In genomic region chr3:119469378-119470189, GRCh38 we compare ENCODE assay signal across 8 cellular contexts. TPM values are rescaled to one million over a fixed set of nuclear protein-coding genes. Genes with fewer than 3 reads are reported as not detected.
A peak's percentile ranks its signal among the peaks of the same experiment; 100 is the strongest.
DNase-seq lines count a peak whose midpoint lies in the region; ATAC-seq and TF ChIP-seq lines count a peak whose summit lies in the region.

No MANE protein-coding gene starts in this region.

- DNase-seq in stimulated activated CD4-positive, alpha-beta T cell treated with anti-CD3 and anti-CD28 coated beads, Interleukin-4, amount 100 ng/mL, for 24 hours, result peak; percentile 53
- no peak for DNase-seq in stimulated activated CD4-positive, alpha-beta T cell treated with anti-CD3 and anti-CD28 coated beads, Interleukin-2, amount 100 ng/mL, for 48 hours
- DNase-seq in fibroblast of mammary gland (ENCODE audit: low read depth) (peak; percentile 36), neural progenitor cell (ENCODE audit: low spot score) (no peak), iPS-NIHi11 (ENCODE audit: low spot score) (no peak)

- H3K79me2 ChIP-seq in neural progenitor cell (ENCODE audit: low read depth), result peaks cover 14% of the 10 kb centered on the region

- no peaks in the 10 kb centered on the region for H4K20me1 ChIP-seq in neural progenitor cell (ENCODE audit: low read depth)

- peak overlapping the region; percentile 76 for H3K9ac ChIP-seq in neural progenitor cell

- H3K4me3 ChIP-seq in fibroblast of mammary gland (ENCODE audit: control insufficient read depth, low read depth, low read length) (peak overlapping the region; percentile 90), neural progenitor cell (peak overlapping the region; percentile 98)

- peaks cover 28% of the 10 kb centered on the region for H3K4me1 Mint-ChIP-seq in T-helper 1 cell treated with Interleukin-12 subunit alpha and Interleukin-12 subunit beta and Interleukin-4 antibody, amounts not matched to agents 30 μg/mL and 1 μg/mL, for 36 hours (ENCODE audit: low read depth)
- peaks cover 24% of the 10 kb centered on the region for H3K4me1 Mint-ChIP-seq in neural progenitor cell

- H2AFZ ChIP-seq in neural progenitor cell (replicated peaks), result peak overlapping the region; percentile 100

- no peak overlapping the region for H3K27ac ChIP-seq in neural progenitor cell

- peak overlapping the region; percentile 94 for H3K4me3 Mint-ChIP-seq in T-helper 1 cell treated with Interleukin-12 subunit alpha and Interleukin-12 subunit beta and Interleukin-4 antibody, amounts not matched to agents 30 μg/mL and 1 μg/mL, for 36 hours
- H3K4me3 Mint-ChIP-seq in neural progenitor cell, result peak overlapping the region; percentile 97

- H3K9me3 Mint-ChIP-seq in T-helper 1 cell treated with Interleukin-12 subunit alpha and Interleukin-12 subunit beta and Interleukin-4 antibody, amounts not matched to agents 30 μg/mL and 1 μg/mL, for 36 hours, result no peaks in the 10 kb centered on the region
- no peaks in the 10 kb centered on the region for H3K9me3 Mint-ChIP-seq in neural progenitor cell

- peaks cover 5% of the 10 kb centered on the region for H3F3A ChIP-seq in neural progenitor cell (ENCODE audit: low read depth)

- peaks cover 15% of the 10 kb centered on the region for H3K36me3 Mint-ChIP-seq in T-helper 1 cell treated with Interleukin-12 subunit alpha and Interleukin-12 subunit beta and Interleukin-4 antibody, amounts not matched to agents 30 μg/mL and 1 μg/mL, for 36 hours (ENCODE audit: low read depth)
- H3K36me3 Mint-ChIP-seq in neural progenitor cell, result peaks cover 11% of the 10 kb centered on the region

- no peaks in the 10 kb centered on the region for H3K9me3 ChIP-seq in neural progenitor cell (ENCODE audit: low read depth)

- peak overlapping the region; percentile 88 for H3K27ac Mint-ChIP-seq in T-helper 1 cell treated with Interleukin-12 subunit alpha and Interleukin-12 subunit beta and Interleukin-4 antibody, amounts not matched to agents 30 μg/mL and 1 μg/mL, for 36 hours
- peak overlapping the region; percentile 85 for H3K27ac Mint-ChIP-seq in neural progenitor cell

- H3K36me3 ChIP-seq in neural progenitor cell, result no peaks in the 10 kb centered on the region

- no peaks in the 10 kb centered on the region for H3K27me3 Mint-ChIP-seq in T-helper 1 cell treated with Interleukin-12 subunit alpha and Interleukin-12 subunit beta and Interleukin-4 antibody, amounts not matched to agents 30 μg/mL and 1 μg/mL, for 36 hours (ENCODE audit: low read depth)
- no peaks in the 10 kb centered on the region for H3K27me3 Mint-ChIP-seq in neural progenitor cell (ENCODE audit: insufficient read depth, low read depth)

- no peak for TF ChIP-seq CTCF in fibroblast of mammary gland (conservative IDR thresholded peaks at IDR 0.05; ENCODE audit: control insufficient read depth, insufficient read depth, low read depth, low read length)
- TF ChIP-seq CTCF in neural progenitor cell (IDR thresholded peaks at IDR 0.05), result no peak

- peak overlapping the region; percentile 92 for H3K4me2 ChIP-seq in neural progenitor cell

- H3K4me1 ChIP-seq in neural progenitor cell, result peaks cover 6% of the 10 kb centered on the region

- no peaks in the 10 kb centered on the region for H3K27me3 ChIP-seq in neural progenitor cell

- ATAC-seq in HG03097 (IDR thresholded peaks at IDR 0.05; ENCODE audit: low FRiP score, unreplicated experiment) (peak; percentile 29), GM18867 (IDR thresholded peaks at IDR 0.05; ENCODE audit: unreplicated experiment) (no peak)

RNA-seq across cellular contexts. Expression of gene POGLUT1, which starts 0.8 kb away (rescaled TPM):
- 19.7 and 20.1 TPM in 2 replicates for total RNA-seq in neural progenitor cell (ENCODE audit: low replicate concordance)

RNA-seq across cellular contexts. Expression of gene TMEM39A, which starts 6.2 kb away (rescaled TPM):
- total RNA-seq in neural progenitor cell (ENCODE audit: low replicate concordance), result 41.2 and 43.0 TPM in 2 replicates

RNA-seq across cellular contexts. Expression of gene TIMMDC1, which starts 28.8 kb away (rescaled TPM):
- total RNA-seq in neural progenitor cell (ENCODE audit: low replicate concordance), result 66.0 and 91.7 TPM in 2 replicates

Comparison
In these comparisons a context has a peak if more than half of its experiments do, and no peak if none do; other contexts are left out.
1. DNase-seq: peak in stimulated activated CD4-positive, alpha-beta T cell treated with anti-CD3 and anti-CD28 coated beads, Interleukin-4, amount 100 ng/mL, for 24 hours (single experiment) and fibroblast of mammary gland (single experiment); none in stimulated activated CD4-positive, alpha-beta T cell treated with anti-CD3 and anti-CD28 coated beads, Interleukin-2, amount 100 ng/mL, for 48 hours (0 of 2), neural progenitor cell (single experiment) and iPS-NIHi11 (single experiment).